9 cellular contexts compared by ENCODE assay signal in genomic region chr2:164717000-164717597, GRCh38.
DNase-seq lines count a peak whose midpoint lies in the region; ATAC-seq and TF ChIP-seq lines count a peak whose summit lies in the region.
"Had no signal": no experiment of that assay in that cellular context is flagged by ENCODE, and none has a peak within 500 bp of the region (broad histone marks: within the 10 kb centered on the region; RNA-seq: fewer than 3 reads in every experiment).

No MANE protein-coding gene starts in this region.

- no peak overlapping the region for H3K27ac Mint-ChIP-seq in neural progenitor cell
- H3K27ac Mint-ChIP-seq in stimulated activated memory B cell treated with anti-CD40 and anti-IgM and Interleukin-4, amounts not matched to agents 10 μg/mL and 1 μg/mL and 100 μg/mL, for 72 hours, result no peak overlapping the region
- H3K27ac Mint-ChIP-seq in activated T-cell treated with anti-CD3 and anti-CD28 coated beads, Interleukin-2, amount 50 U/mL, for 72 hours, result no peak overlapping the region
- H3K27ac Mint-ChIP-seq: activated naive CD8-positive, alpha-beta T cell treated with anti-CD3 and anti-CD28 coated beads, Interleukin-2, amount 10 ng/mL, durations not matched to agents 7 days and 5 days had no signal

- no peak for ATAC-seq in stimulated activated memory B cell treated with anti-CD40 and anti-IgM and Interleukin-4, amounts not matched to agents 10 μg/mL and 1 μg/mL and 100 μg/mL, for 72 hours
- ATAC-seq in activated T-cell treated with anti-CD3 and anti-CD28 coated beads, Interleukin-2, amount 50 U/mL, for 72 hours (replicated peaks in 1 of 2), result no peak
- ATAC-seq in HG02870 (IDR thresholded peaks at IDR 0.05; ENCODE audit: unreplicated experiment), result no peak

- no peaks in the 10 kb centered on the region for H3K9me2 ChIP-seq in Loucy (replicated peaks; ENCODE audit: low read depth, low read length)

- no peaks in the 10 kb centered on the region for H4K20me1 ChIP-seq in Loucy (ENCODE audit: insufficient read depth, low read length, poor library complexity, severe bottlenecking)
- H4K20me1 ChIP-seq in neural progenitor cell (ENCODE audit: low read depth), result no peaks in the 10 kb centered on the region

- H3K9me3 Mint-ChIP-seq in neural progenitor cell, result no peaks in the 10 kb centered on the region
- H3K9me3 Mint-ChIP-seq in stimulated activated memory B cell treated with anti-CD40 and anti-IgM and Interleukin-4, amounts not matched to agents 10 μg/mL and 1 μg/mL and 100 μg/mL, for 72 hours, result no peaks in the 10 kb centered on the region
- no peaks in the 10 kb centered on the region for H3K9me3 Mint-ChIP-seq in activated T-cell treated with anti-CD3 and anti-CD28 coated beads, Interleukin-2, amount 50 U/mL, for 72 hours
- H3K9me3 Mint-ChIP-seq: activated naive CD8-positive, alpha-beta T cell treated with anti-CD3 and anti-CD28 coated beads, Interleukin-2, amount 10 ng/mL, durations not matched to agents 7 days and 5 days had no signal

- peak; percentile 90 for TF ChIP-seq CTCF in Loucy (conservative IDR thresholded peaks at IDR 0.05; ENCODE audit: low read length)
- TF ChIP-seq CTCF in neural progenitor cell (IDR thresholded peaks at IDR 0.05), result peak; percentile 90

- H3K27me3 ChIP-seq in Loucy (ENCODE audit: insufficient read depth, low read length, poor library complexity, severe bottlenecking) (no peaks in the 10 kb centered on the region), neural progenitor cell (no peaks in the 10 kb centered on the region)

- no peaks in the 10 kb centered on the region for H3K9me3 ChIP-seq in Loucy (ENCODE audit: insufficient read depth, low read depth, low read length)
- no peaks in the 10 kb centered on the region for H3K9me3 ChIP-seq in neural progenitor cell (ENCODE audit: low read depth)

- H3K36me3 Mint-ChIP-seq in neural progenitor cell, result no peaks in the 10 kb centered on the region
- H3K36me3 Mint-ChIP-seq in stimulated activated memory B cell treated with anti-CD40 and anti-IgM and Interleukin-4, amounts not matched to agents 10 μg/mL and 1 μg/mL and 100 μg/mL, for 72 hours, result peaks cover 58% of the 10 kb centered on the region
- no peaks in the 10 kb centered on the region for H3K36me3 Mint-ChIP-seq in activated T-cell treated with anti-CD3 and anti-CD28 coated beads, Interleukin-2, amount 50 U/mL, for 72 hours (ENCODE audit: insufficient read depth in 2 of 2)
- H3K36me3 Mint-ChIP-seq: activated naive CD8-positive, alpha-beta T cell treated with anti-CD3 and anti-CD28 coated beads, Interleukin-2, amount 10 ng/mL, durations not matched to agents 7 days and 5 days had no signal

- H3K4me3 ChIP-seq in Loucy (ENCODE audit: low read length, poor library complexity, severe bottlenecking) (no peak overlapping the region), neural progenitor cell (no peak overlapping the region)

- no peaks in the 10 kb centered on the region for H3K27me3 Mint-ChIP-seq in neural progenitor cell (ENCODE audit: insufficient read depth, low read depth)
- H3K27me3 Mint-ChIP-seq in stimulated activated memory B cell treated with anti-CD40 and anti-IgM and Interleukin-4, amounts not matched to agents 10 μg/mL and 1 μg/mL and 100 μg/mL, for 72 hours, result no peaks in the 10 kb centered on the region
- no peaks in the 10 kb centered on the region for H3K27me3 Mint-ChIP-seq in activated T-cell treated with anti-CD3 and anti-CD28 coated beads, Interleukin-2, amount 50 U/mL, for 72 hours (ENCODE audit: low read depth)

- peak; percentile 40 for DNase-seq in EL
- DNase-seq in cerebellar cortex (ENCODE audit: low spot score), result peak; percentile 12
- peak; percentile 40 for DNase-seq in neural progenitor cell (ENCODE audit: low spot score)
- no peak for DNase-seq in activated CD4-positive, alpha-beta T cell treated with anti-CD3 and anti-CD28 coated beads for 1 hour
- DNase-seq in activated T-cell treated with anti-CD3 and anti-CD28 coated beads, Interleukin-2, amount 50 U/mL, for 72 hours, result no peak
- DNase-seq: activated naive CD8-positive, alpha-beta T cell treated with anti-CD3 and anti-CD28 coated beads, Interleukin-2, amount 10 ng/mL, durations not matched to agents 7 days and 5 days had no signal

- H3K79me2 ChIP-seq in Loucy (ENCODE audit: insufficient read depth, low read length) (no peaks in the 10 kb centered on the region), neural progenitor cell (ENCODE audit: low read depth) (no peaks in the 10 kb centered on the region)

- H3K9ac ChIP-seq in Loucy (ENCODE audit: low read depth, low read length, poor library complexity, severe bottlenecking), result no peak overlapping the region
- H3K9ac ChIP-seq in neural progenitor cell, result no peak overlapping the region

- peaks cover 38% of the 10 kb centered on the region for H3K4me1 Mint-ChIP-seq in neural progenitor cell
- peaks cover 13% of the 10 kb centered on the region for H3K4me1 Mint-ChIP-seq in stimulated activated memory B cell treated with anti-CD40 and anti-IgM and Interleukin-4, amounts not matched to agents 10 μg/mL and 1 μg/mL and 100 μg/mL, for 72 hours
- H3K4me1 Mint-ChIP-seq in activated T-cell treated with anti-CD3 and anti-CD28 coated beads, Interleukin-2, amount 50 U/mL, for 72 hours (ENCODE audit: low read depth), result no peaks in the 10 kb centered on the region
- H3K4me1 Mint-ChIP-seq: activated naive CD8-positive, alpha-beta T cell treated with anti-CD3 and anti-CD28 coated beads, Interleukin-2, amount 10 ng/mL, durations not matched to agents 7 days and 5 days had no signal

- H2AFZ ChIP-seq in Loucy (ENCODE audit: low read length) (no peak overlapping the region), neural progenitor cell (replicated peaks) (no peak overlapping the region)

- H3F3A ChIP-seq in Loucy (ENCODE audit: low read depth), result no peaks in the 10 kb centered on the region
- H3F3A ChIP-seq in neural progenitor cell (ENCODE audit: low read depth), result no peaks in the 10 kb centered on the region

- no peak overlapping the region for H3K4me3 Mint-ChIP-seq in neural progenitor cell
- no peak overlapping the region for H3K4me3 Mint-ChIP-seq in stimulated activated memory B cell treated with anti-CD40 and anti-IgM and Interleukin-4, amounts not matched to agents 10 μg/mL and 1 μg/mL and 100 μg/mL, for 72 hours
- H3K4me3 Mint-ChIP-seq in activated T-cell treated with anti-CD3 and anti-CD28 coated beads, Interleukin-2, amount 50 U/mL, for 72 hours, result no peak overlapping the region
- H3K4me3 Mint-ChIP-seq: activated naive CD8-positive, alpha-beta T cell treated with anti-CD3 and anti-CD28 coated beads, Interleukin-2, amount 10 ng/mL, durations not matched to agents 7 days and 5 days had no signal

- H3K4me1 ChIP-seq in Loucy (ENCODE audit: insufficient read depth, low read length, poor library complexity, severe bottlenecking), result no peaks in the 10 kb centered on the region
- no peaks in the 10 kb centered on the region for H3K4me1 ChIP-seq in neural progenitor cell

- H3K4me2 ChIP-seq in Loucy (ENCODE audit: low read depth, low read length, poor library complexity, severe bottlenecking), result no peak overlapping the region
- no peak overlapping the region for H3K4me2 ChIP-seq in neural progenitor cell

- no peak overlapping the region for H3K27ac ChIP-seq in neural progenitor cell

- H3K36me3 ChIP-seq in Loucy (ENCODE audit: insufficient read depth, low read length), result no peaks in the 10 kb centered on the region
- no peaks in the 10 kb centered on the region for H3K36me3 ChIP-seq in neural progenitor cell

Comparison
In these comparisons a context has a peak if more than half of its experiments do, and no peak if none do; other contexts are left out.
1. DNase-seq: peak in EL (single experiment), cerebellar cortex (single experiment) and neural progenitor cell (single experiment); none in activated CD4-positive, alpha-beta T cell treated with anti-CD3 and anti-CD28 coated beads for 1 hour (single experiment) and activated T-cell treated with anti-CD3 and anti-CD28 coated beads, Interleukin-2, amount 50 U/mL, for 72 hours (0 of 2).